ENCODE assay signal across 16 cellular contexts in genomic region chr2:238164906-238165287, GRCh38. TPM values are rescaled to one million over a fixed set of nuclear protein-coding genes. Genes with fewer than 3 reads are reported as not detected.
"Had no signal": no experiment of that assay in that cellular context is flagged by ENCODE, and none has a peak within 500 bp of the region (broad histone marks: within the 10 kb centered on the region; RNA-seq: fewer than 3 reads in every experiment).

No MANE protein-coding gene starts in this region.

- H3K27me3 Mint-ChIP-seq: activated T-helper 17 cell treated with anti-CD3 and anti-CD28 coated beads, Interleukin-2, amount 50 U/mL, for 72 hours had no signal

- DNase-seq: activated CD4-positive, alpha-beta T cell treated with anti-CD3 and anti-CD28 coated beads for 36 hours; activated CD8-positive, alpha-beta T cell treated with anti-CD3 and anti-CD28 coated beads for 36 hours; brain microvascular endothelial cell; effector memory CD8-positive, alpha-beta T cell; left cardiac atrium; naive thymus-derived CD4-positive, alpha-beta T cell; SJCRH30; stimulated activated CD4-positive, alpha-beta T cell treated with anti-CD3 and anti-CD28 coated beads, Interleukin-4, amount 100 ng/mL, for 4 hours had no signal

- H3K36me3 ChIP-seq: ovary had no signal

- H3K9me3 Mint-ChIP-seq: activated CD8-positive, alpha-beta T cell treated with anti-CD3 and anti-CD28 coated beads for 36 hours; activated naive CD4-positive, alpha-beta T cell treated with anti-CD3 and anti-CD28 coated beads, Interleukin-2, amount 50 U/mL, for 24 hours; activated T-helper 17 cell treated with anti-CD3 and anti-CD28 coated beads, Interleukin-2, amount 50 U/mL, for 72 hours; dendritic cell treated with granulocyte-macrophage colony-stimulating factor and Interleukin-4, amounts not matched to agents 40 ng/mL and 50 ng/mL, for 4 days; effector memory CD8-positive, alpha-beta T cell; naive thymus-derived CD4-positive, alpha-beta T cell had no signal

- H3K36me3 Mint-ChIP-seq: activated naive CD4-positive, alpha-beta T cell treated with anti-CD3 and anti-CD28 coated beads, Interleukin-2, amount 50 U/mL, for 24 hours had no signal

- ATAC-seq: activated CD4-positive, alpha-beta T cell treated with anti-CD3 and anti-CD28 coated beads for 36 hours; activated CD8-positive, alpha-beta T cell treated with anti-CD3 and anti-CD28 coated beads for 36 hours; activated T-helper 17 cell treated with anti-CD3 and anti-CD28 coated beads, Interleukin-2, amount 50 U/mL, for 72 hours; effector memory CD8-positive, alpha-beta T cell; left cardiac atrium; naive thymus-derived CD4-positive, alpha-beta T cell had no signal

- H3K27ac ChIP-seq: brain microvascular endothelial cell, ovary, SJCRH30, tibial artery, VCaP had no signal

- H3K9me3 ChIP-seq: ovary, SJCRH30, tibial artery had no signal

- H3K27me3 ChIP-seq: brain microvascular endothelial cell, ovary, SJCRH30 had no signal

- H3K4me1 Mint-ChIP-seq: activated naive CD4-positive, alpha-beta T cell treated with anti-CD3 and anti-CD28 coated beads, Interleukin-2, amount 50 U/mL, for 24 hours; activated T-helper 17 cell treated with anti-CD3 and anti-CD28 coated beads, Interleukin-2, amount 50 U/mL, for 72 hours had no signal

- H3K27ac Mint-ChIP-seq: activated CD4-positive, alpha-beta T cell treated with anti-CD3 and anti-CD28 coated beads for 36 hours; activated CD8-positive, alpha-beta T cell treated with anti-CD3 and anti-CD28 coated beads for 36 hours; activated naive CD4-positive, alpha-beta T cell treated with anti-CD3 and anti-CD28 coated beads, Interleukin-2, amount 50 U/mL, for 24 hours; activated T-helper 17 cell treated with anti-CD3 and anti-CD28 coated beads, Interleukin-2, amount 50 U/mL, for 72 hours; dendritic cell treated with granulocyte-macrophage colony-stimulating factor and Interleukin-4, amounts not matched to agents 40 ng/mL and 50 ng/mL, for 4 days had no signal

- H3K4me3 Mint-ChIP-seq: activated CD4-positive, alpha-beta T cell treated with anti-CD3 and anti-CD28 coated beads for 36 hours; activated CD8-positive, alpha-beta T cell treated with anti-CD3 and anti-CD28 coated beads for 36 hours; activated naive CD4-positive, alpha-beta T cell treated with anti-CD3 and anti-CD28 coated beads, Interleukin-2, amount 50 U/mL, for 24 hours; activated T-helper 17 cell treated with anti-CD3 and anti-CD28 coated beads, Interleukin-2, amount 50 U/mL, for 72 hours; dendritic cell treated with granulocyte-macrophage colony-stimulating factor and Interleukin-4, amounts not matched to agents 40 ng/mL and 50 ng/mL, for 4 days had no signal

- H3K4me3 ChIP-seq: lung, ovary, SJCRH30, tibial artery had no signal

RNA-seq across cellular contexts. Expression of gene ERFE, which starts 6.1 kb away (rescaled TPM):
- total RNA-seq: activated T-helper 17 cell treated with anti-CD3 and anti-CD28 coated beads, Interleukin-2, amount 50 U/mL, for 72 hours had no signal
- polyA plus RNA-seq: naive thymus-derived CD4-positive, alpha-beta T cell had no signal

RNA-seq across cellular contexts. Expression of gene KLHL30, which starts 26.4 kb away (rescaled TPM):
- total RNA-seq: activated CD4-positive, alpha-beta T cell treated with anti-CD3 and anti-CD28 coated beads for 36 hours; activated CD8-positive, alpha-beta T cell treated with anti-CD3 and anti-CD28 coated beads for 36 hours; activated T-helper 17 cell treated with anti-CD3 and anti-CD28 coated beads, Interleukin-2, amount 50 U/mL, for 72 hours; mononuclear cell; naive thymus-derived CD4-positive, alpha-beta T cell had no signal
- polyA plus RNA-seq: naive thymus-derived CD4-positive, alpha-beta T cell had no signal
